In genomic region chr21:34890258-34890723, GRCh38 we compare ENCODE assay signal across 9 cellular contexts.
DNase-seq lines count a peak whose midpoint lies in the region; ATAC-seq and TF ChIP-seq lines count a peak whose summit lies in the region.
"Had no signal": no experiment of that assay in that cellular context is flagged by ENCODE, and none has a peak within 500 bp of the region (broad histone marks: within the 10 kb centered on the region; RNA-seq: fewer than 3 reads in every experiment).

No MANE protein-coding gene starts in this region.

- H3K36me3 ChIP-seq in left ventricle myocardium inferior (no peaks in the 10 kb centered on the region), adrenal gland (replicated peaks in 1 of 2) (no peaks in the 10 kb centered on the region), mesenchymal stem cell (ENCODE audit: control insufficient read depth in 1 of 2, insufficient read depth in 2 of 2, low read depth in 1 of 2, low read length in 2 of 2) (peaks cover 0 to 9% of the 10 kb centered on the region in 2 experiments), urinary bladder (ENCODE audit: insufficient read depth) (no peaks in the 10 kb centered on the region)

- DNase-seq in left ventricle myocardium inferior (no peak), Right ventricle myocardium inferior (ENCODE audit: missing footprints) (no peak), adrenal gland (no peak), mesenchymal stem cell (no peak)
- no peak for DNase-seq in stimulated activated CD4-positive, alpha-beta T cell treated with anti-CD3 and anti-CD28 coated beads, Interleukin-2, amount 100 ng/mL, for 24 hours
- DNase-seq: cortex of kidney had no signal

- H2AFZ ChIP-seq in mesenchymal stem cell (ENCODE audit: low read depth, low read length), result no peak overlapping the region

- ATAC-seq in Right ventricle myocardium inferior (no peak), GM21515 (IDR thresholded peaks at IDR 0.05; ENCODE audit: unreplicated experiment) (no peak), GM21723 (IDR thresholded peaks at IDR 0.05; ENCODE audit: unreplicated experiment) (no peak)

- H3K14ac ChIP-seq in mesenchymal stem cell (ENCODE audit: low read length in 2 of 2), result no peak overlapping the region

- TF ChIP-seq CTCF in left ventricle myocardium inferior (IDR thresholded peaks at IDR 0.05; ENCODE audit: borderline replicate concordance), result no peak
- peak in 2 of 6 experiments; percentile 6 to 34 for TF ChIP-seq CTCF in adrenal gland (IDR thresholded peaks at IDR 0.05)

- H3K4me1 ChIP-seq in left ventricle myocardium inferior (peaks cover 57% of the 10 kb centered on the region), adrenal gland (replicated peaks in 1 of 2) (peaks cover 0 to 13% of the 10 kb centered on the region in 2 donors), mesenchymal stem cell (ENCODE audit: control insufficient read depth, insufficient read depth, low read depth, low read length) (peaks cover 11% of the 10 kb centered on the region), urinary bladder (ENCODE audit: insufficient read depth) (no peaks in the 10 kb centered on the region)

- H3K4me2 ChIP-seq in mesenchymal stem cell (ENCODE audit: low read length, poor library complexity, severe bottlenecking), result peak overlapping the region; percentile 97

- peak overlapping the region; percentile 94 for H2BK120ac ChIP-seq in mesenchymal stem cell (ENCODE audit: low read depth, low read length)

- H3K18ac ChIP-seq in mesenchymal stem cell (ENCODE audit: low read depth in 1 of 2, low read length in 2 of 2), result peak overlapping the region; percentile 67 to 98

- peak overlapping the region; percentile 61 for H4K91ac ChIP-seq in mesenchymal stem cell (ENCODE audit: low read length)

- H3K27me3 ChIP-seq in left ventricle myocardium inferior (ENCODE audit: low read depth) (peaks cover 89% of the 10 kb centered on the region), adrenal gland (peaks cover 37% of the 10 kb centered on the region), mesenchymal stem cell (ENCODE audit: control insufficient read depth in 1 of 2, insufficient read depth in 1 of 2, low read length in 2 of 2) (peaks cover 0 to 6% of the 10 kb centered on the region in 2 experiments)

- intact Hi-C loops in left ventricle myocardium inferior (cut with micrococcal nuclease), result no loop called here
- intact Hi-C loops in Right ventricle myocardium inferior (cut with DNase I), result loop anchor here (10.0 kb wide), 1 partner anchor 615 kb away; no protein-coding TSS in a partner anchor
- intact Hi-C loops in adrenal gland (cut with DNase I), result loop anchor here (5.0 to 10.0 kb wide), 2 partner anchors 512 to 955 kb away; no protein-coding TSS in a partner anchor

- H2BK12ac ChIP-seq in mesenchymal stem cell (ENCODE audit: low read length in 2 of 2), result no peak overlapping the region

- H3K9me3 ChIP-seq in left ventricle myocardium inferior (replicated peaks) (no peaks in the 10 kb centered on the region), adrenal gland (replicated peaks in 1 of 3) (no peaks in the 10 kb centered on the region), mesenchymal stem cell (ENCODE audit: control insufficient read depth, low read length) (no peaks in the 10 kb centered on the region)

- H2AK5ac ChIP-seq in mesenchymal stem cell (ENCODE audit: low read length, severe bottlenecking), result no peak overlapping the region

- peak overlapping the region; percentile 60 to 66 for H3K4ac ChIP-seq in mesenchymal stem cell (ENCODE audit: low read depth in 1 of 2, low read length in 2 of 2)

- no peak overlapping the region for H2BK5ac ChIP-seq in mesenchymal stem cell (ENCODE audit: low read depth, low read length, poor library complexity, severe bottlenecking)

- 7 to 14% (median 12%) methylated on average over 12 to 39 of the region's 39 CpGs for WGBS in adrenal gland, 4 donors
- 5% methylated on average over 36 of the region's 39 CpGs for WGBS in mesenchymal stem cell
- WGBS in urinary bladder, result 10% methylated on average over 39 of the region's 39 CpGs

- H4K8ac ChIP-seq in mesenchymal stem cell (ENCODE audit: low read length), result no peak overlapping the region

- H2BK15ac ChIP-seq in mesenchymal stem cell (ENCODE audit: low read depth, poor library complexity, severe bottlenecking), result peak overlapping the region; percentile 90

- H3K23ac ChIP-seq in mesenchymal stem cell (ENCODE audit: low read length in 2 of 2), result peak overlapping the region in 1 of 2 experiments; percentile 78

- peak overlapping the region; percentile 100 for H3K9ac ChIP-seq in mesenchymal stem cell (ENCODE audit: low read length)

- H3K27ac ChIP-seq in left ventricle myocardium inferior (replicated peaks) (peak overlapping the region; percentile 87), adrenal gland (peak overlapping the region in 3 of 5 donors; percentile 93), mesenchymal stem cell (ENCODE audit: low read length, poor library complexity, severe bottlenecking) (no peak overlapping the region), urinary bladder (ENCODE audit: low read depth) (peak overlapping the region; percentile 16)

- TF ChIP-seq POLR2A in adrenal gland (IDR thresholded peaks at IDR 0.05), result no peak

- H3K4me3 ChIP-seq in left ventricle myocardium inferior, result peak overlapping the region; percentile 75
- H3K4me3 ChIP-seq in adrenal gland, result peak overlapping the region in 2 of 4 donors; percentile 64 to 83
- peak overlapping the region; percentile 84 to 85 for H3K4me3 ChIP-seq in mesenchymal stem cell (ENCODE audit: insufficient read depth in 1 of 2, low read depth in 1 of 2, low read length in 2 of 2)
- H3K4me3 ChIP-seq in urinary bladder (ENCODE audit: low read depth, low read length), result peak overlapping the region; percentile 83

- peaks cover 2% of the 10 kb centered on the region for H3K79me1 ChIP-seq in mesenchymal stem cell (replicated peaks; ENCODE audit: low read length, poor library complexity, severe bottlenecking)
